In the genomic region with DNA sequence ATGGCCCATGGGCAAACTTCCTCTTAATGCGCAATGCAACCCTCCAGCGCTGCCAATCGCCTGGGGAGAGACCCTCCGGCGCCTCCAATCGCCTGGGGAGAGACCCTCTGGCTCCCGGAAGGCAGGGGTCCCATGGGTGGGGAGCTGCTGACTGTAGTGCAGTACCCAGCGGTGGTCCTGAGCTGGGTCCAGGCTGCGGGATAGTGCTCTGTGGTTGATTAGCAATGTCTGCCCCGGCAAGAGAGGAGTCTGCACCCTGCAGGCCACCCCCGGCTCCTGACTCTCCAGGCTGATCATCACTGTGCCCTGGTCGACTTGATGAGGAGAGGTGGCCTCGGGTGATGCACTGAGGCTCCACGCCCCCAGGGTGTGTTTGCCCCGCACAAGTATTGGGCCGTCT, we compare ENCODE assay signal across 33 cellular contexts. TPM values are rescaled to one million over a fixed set of nuclear protein-coding genes. Genes with fewer than 3 reads are reported as not detected.
DNase-seq lines count a peak whose midpoint lies in the region; ATAC-seq, FAIRE-seq and TF ChIP-seq lines count a peak whose summit lies in the region.
"Had no signal": no experiment of that assay in that cellular context is flagged by ENCODE, and none has a peak within 500 bp of the region (broad histone marks: within the 10 kb centered on the region; RNA-seq: fewer than 3 reads in every experiment).

No MANE protein-coding gene starts in this region.

- peaks cover 9% of the 10 kb centered on the region for H3K4me1 ChIP-seq in IMR-90 (ENCODE audit: control insufficient read depth, insufficient read depth, low read length)
- no peaks in the 10 kb centered on the region for H3K4me1 ChIP-seq in kidney (ENCODE audit: control insufficient read depth in 1 of 2, insufficient read depth in 1 of 2, low read depth in 1 of 2, low read length in 2 of 2)
- H3K4me1 ChIP-seq: foreskin keratinocyte, tibial nerve had no signal

- POLR2A ChIA-PET in IMR-90 (lab: Charles Lee; ENCODE audit: unreplicated experiment) = no interaction called here
- POLR2A ChIA-PET in activated CD4-positive, alpha-beta memory T cell treated with anti-CD3 and anti-CD28 coated beads for 36 hours (lab: Charles Lee) = no interaction called here

- intact Hi-C loops in IMR-90 (cut with micrococcal nuclease) (no loop called here), kidney (cut with DNase I) (no loop called here)
- intact Hi-C loops in activated CD4-positive, alpha-beta memory T cell treated with anti-CD3 and anti-CD28 coated beads for 36 hours (cut with micrococcal nuclease) = no loop called here

- no peak overlapping the region for H3K4me3 Mint-ChIP-seq in activated CD4-positive, alpha-beta memory T cell treated with anti-CD3 and anti-CD28 coated beads for 36 hours
- H3K4me3 Mint-ChIP-seq: activated CD4-positive, alpha-beta T cell treated with anti-CD3 and anti-CD28 coated beads, Interleukin-2, amount 10 ng/mL, durations not matched to agents 7 days and 5 days; activated CD8-positive, alpha-beta memory T cell treated with anti-CD3 and anti-CD28 coated beads, Interleukin-2, amount 10 ng/mL, durations not matched to agents 7 days and 5 days; naive thymus-derived CD8-positive, alpha-beta T cell; T-helper 17 cell had no signal

- peak overlapping the region; percentile 73 for H2AK9ac ChIP-seq in IMR-90 (replicated peaks; ENCODE audit: low read depth, low read length, poor library complexity)

- TF ChIP-seq POLR2A in IMR-90 (IDR thresholded peaks at IDR 0.05; ENCODE audit: low read depth, low read length) = no peak

- peaks cover 4 to 18% of the 10 kb centered on the region in 2 experiments; a peak in 3 of 4 replicates for H3K79me1 ChIP-seq in IMR-90 (ENCODE audit: low read depth in 1 of 2, low read length in 2 of 2)

- H3K9me3 ChIP-seq in IMR-90 (ENCODE audit: control insufficient read depth, insufficient read depth, low read length) = peaks cover 5% of the 10 kb centered on the region
- peaks cover 0 to 2% of the 10 kb centered on the region in 2 donors for H3K9me3 ChIP-seq in kidney (ENCODE audit: control insufficient read depth in 1 of 2, low read length in 2 of 2)
- H3K9me3 ChIP-seq: BLaER1, SK-N-SH had no signal

- peak overlapping the region in 1 of 2 experiments; percentile 22; a peak in 1 of 4 replicates for H4K8ac ChIP-seq in IMR-90 (ENCODE audit: low read depth in 2 of 2, low read length in 2 of 2)

- H3K36me3 ChIP-seq in IMR-90 (ENCODE audit: control insufficient read depth, insufficient read depth, low read length) = no peaks in the 10 kb centered on the region
- H3K36me3 ChIP-seq in kidney (ENCODE audit: control insufficient read depth in 1 of 2, insufficient read depth in 2 of 2, low read length in 2 of 2) = no peaks in the 10 kb centered on the region
- H3K36me3 ChIP-seq: BLaER1, tibial nerve had no signal

- peak overlapping the region; percentile 52; the same call in 1 of the 3 replicates for H2BK15ac ChIP-seq in IMR-90 (ENCODE audit: low read depth, low read length)

- WGBS in IMR-90 (ENCODE audit: extremely low coverage in 2 of 2, insufficient read length in 1 of 2), 2 experiments = 83% methylated on average over 8 of the region's 16 CpGs; no CpG with 5 or more reads in 1 of the 2 experiments

- H3K4me1 Mint-ChIP-seq in activated CD4-positive, alpha-beta memory T cell treated with anti-CD3 and anti-CD28 coated beads for 36 hours (ENCODE audit: low read depth) = peaks cover 6% of the 10 kb centered on the region

- H3K27ac Mint-ChIP-seq in activated CD4-positive, alpha-beta memory T cell treated with anti-CD3 and anti-CD28 coated beads for 36 hours = no peak overlapping the region
- H3K27ac Mint-ChIP-seq: activated CD4-positive, alpha-beta T cell treated with anti-CD3 and anti-CD28 coated beads, Interleukin-2, amount 10 ng/mL, durations not matched to agents 7 days and 5 days; activated CD8-positive, alpha-beta memory T cell treated with anti-CD3 and anti-CD28 coated beads, Interleukin-2, amount 10 ng/mL, durations not matched to agents 7 days and 5 days; naive thymus-derived CD8-positive, alpha-beta T cell; T-helper 17 cell had no signal

- peak overlapping the region; percentile 68 for H2AK5ac ChIP-seq in IMR-90 (ENCODE audit: low read depth, low read length)

- peaks cover 8% of the 10 kb centered on the region for H3K9me3 Mint-ChIP-seq in activated CD4-positive, alpha-beta memory T cell treated with anti-CD3 and anti-CD28 coated beads for 36 hours

- no peak for FAIRE-seq in kidney (lab: Jason Lieb, UNC)
- FAIRE-seq: GM12892, islet of Langerhans, small intestine had no signal

- in situ Hi-C loops in IMR-90 (cut with MboI; ENCODE audit: low sequenced_read_pairs) = no loop called here

- no peaks in the 10 kb centered on the region for H3K27me3 ChIP-seq in IMR-90 (ENCODE audit: control insufficient read depth, insufficient read depth, low read length)
- H3K27me3 ChIP-seq: BLaER1, foreskin keratinocyte, hepatocyte, tibial nerve had no signal

- no peak for TF ChIP-seq RAD21 in IMR-90 (IDR thresholded peaks at IDR 0.05; ENCODE audit: low read length)

- H3K4ac ChIP-seq in IMR-90 (ENCODE audit: low read depth, low read length) = peak overlapping the region; percentile 17; the same call in 1 of the 2 replicates

- peak; percentile 11 for TF ChIP-seq CTCF in AG09309 (IDR thresholded peaks at IDR 0.05; ENCODE audit: control insufficient read depth, insufficient read depth, low read depth, low read length, missing control alignments)
- TF ChIP-seq CTCF in IMR-90 (conservative IDR thresholded peaks at IDR 0.05; ENCODE audit: low read depth, low read length) = no peak
- TF ChIP-seq CTCF in cardiac fibroblast (IDR thresholded peaks at IDR 0.05; ENCODE audit: low read depth, low read length) = peak; percentile 24
- TF ChIP-seq CTCF in kidney (IDR thresholded peaks at IDR 0.05; ENCODE audit: borderline replicate concordance, extremely low read depth, insufficient read depth) = no peak

- DNase-seq in AG09309 (ENCODE audit: low read depth) (no peak), IMR-90 (no peak), cardiac fibroblast (ENCODE audit: low read depth in 2 of 2) (peak in 1 of 2 donors; percentile 19), kidney (peak; percentile 56)
- no peak for DNase-seq in activated CD4-positive, alpha-beta memory T cell treated with anti-CD3 and anti-CD28 coated beads for 36 hours
- no peak for DNase-seq in activated CD4-positive, alpha-beta T cell treated with anti-CD3 and anti-CD28 coated beads for 48 hours
- DNase-seq: ACHN; activated CD4-positive, alpha-beta T cell treated with anti-CD3 and anti-CD28 coated beads, Interleukin-2, amount 10 ng/mL, durations not matched to agents 7 days and 5 days; activated CD8-positive, alpha-beta memory T cell treated with anti-CD3 and anti-CD28 coated beads, Interleukin-2, amount 10 ng/mL, durations not matched to agents 7 days and 5 days; activated naive CD4-positive, alpha-beta T cell; activated T-cell treated with anti-CD3 and anti-CD28 coated beads, Interleukin-2, amount 50 U/mL, for 48 hours; DMS153; effector memory CD4-positive, alpha-beta T cell; foreskin keratinocyte; MM.1S; NCI-H1417 treated with DMSO at 0.1 percent for 48 hours; NCI-H2081 treated with DMSO at 0.1 percent for 48 hours; NCI-H82; SK-N-SH; small intestine; stimulated activated CD4-positive, alpha-beta T cell treated with anti-CD3 and anti-CD28 coated beads, Interleukin-2, amount 100 ng/mL, for 24 hours; T-helper 17 cell had no signal

- no TSS peak for BruUV-seq in IMR-90 (replicated peaks; lab: Mats Ljungman, UMichigan)

- dilution Hi-C loops in IMR-90 (cut with HindIII; ENCODE audit: low sequenced_read_pairs, unreplicated experiment) = no loop called here

- H3K27me3 Mint-ChIP-seq in activated CD4-positive, alpha-beta memory T cell treated with anti-CD3 and anti-CD28 coated beads for 36 hours = peaks cover 6% of the 10 kb centered on the region
- H3K27me3 Mint-ChIP-seq: activated CD4-positive, alpha-beta T cell treated with anti-CD3 and anti-CD28 coated beads, Interleukin-2, amount 10 ng/mL, durations not matched to agents 7 days and 5 days; activated CD8-positive, alpha-beta memory T cell treated with anti-CD3 and anti-CD28 coated beads, Interleukin-2, amount 10 ng/mL, durations not matched to agents 7 days and 5 days had no signal

- H3K4me3 ChIP-seq in AG09309 (ENCODE audit: control insufficient read depth, low read depth, low read length) (no peak overlapping the region), IMR-90 (ENCODE audit: insufficient read depth, low read depth, low read length) (no peak overlapping the region), cardiac fibroblast (replicated peaks in 1 of 2; ENCODE audit: low read depth in 2 of 2, low read length in 2 of 2) (no peak overlapping the region), kidney (ENCODE audit: low read length in 2 of 2) (no peak overlapping the region)
- H3K4me3 ChIP-seq: BLaER1, coronary artery, hepatocyte, tibial nerve had no signal

- H4K5ac ChIP-seq in IMR-90 (ENCODE audit: low read depth, low read length) = no peak overlapping the region

- no peak overlapping the region for H2AFZ ChIP-seq in IMR-90 (replicated peaks; ENCODE audit: low read length, poor library complexity)
- H2AFZ ChIP-seq: hepatocyte had no signal

- peaks cover 29% of the 10 kb centered on the region for H3K9me1 ChIP-seq in IMR-90 (ENCODE audit: insufficient read depth, low read length)

- no peak overlapping the region for H2BK5ac ChIP-seq in IMR-90 (ENCODE audit: low read depth, low read length, poor library complexity, severe bottlenecking)

- peak overlapping the region; percentile 58; the same call in 1 of the 2 replicates for H2BK20ac ChIP-seq in IMR-90 (ENCODE audit: low read depth, low read length)

- H4K20me1 ChIP-seq in IMR-90 (ENCODE audit: insufficient read depth, low read length) = no peaks in the 10 kb centered on the region; the same call in 1 of the 2 replicates
- H4K20me1 ChIP-seq: BLaER1 had no signal

- no peak for ATAC-seq in IMR-90 (ENCODE audit: low read depth)
- no peak for ATAC-seq in HG03108 (IDR thresholded peaks at IDR 0.05; ENCODE audit: unreplicated experiment)
- no peak for ATAC-seq in HG02798 (IDR thresholded peaks at IDR 0.05; ENCODE audit: poor library complexity, unreplicated experiment)
- ATAC-seq: activated CD8-positive, alpha-beta memory T cell treated with anti-CD3 and anti-CD28 coated beads, Interleukin-2, amount 10 ng/mL, durations not matched to agents 7 days and 5 days; foreskin keratinocyte; naive thymus-derived CD8-positive, alpha-beta T cell; T-helper 17 cell had no signal

- no peak overlapping the region for H3K18ac ChIP-seq in IMR-90 (ENCODE audit: low read depth, low read length)

- H3K4me2 ChIP-seq in IMR-90 (ENCODE audit: low read depth, low read length) = no peak overlapping the region
- H3K4me2 ChIP-seq: BLaER1, hepatocyte, KMS-11, SK-N-SH had no signal

- H3K56ac ChIP-seq in IMR-90 (ENCODE audit: extremely low read depth, insufficient read depth, low read length) = no peak overlapping the region

- no peak overlapping the region for H3K23ac ChIP-seq in IMR-90 (ENCODE audit: low read depth, low read length)

- no peak overlapping the region for H3K9ac ChIP-seq in IMR-90 (ENCODE audit: low read depth, low read length)
- H3K9ac ChIP-seq in kidney (ENCODE audit: low read length in 2 of 2) = no peak overlapping the region
- H3K9ac ChIP-seq: BLaER1, KMS-11, SK-N-SH had no signal

- H3K36me3 Mint-ChIP-seq in activated CD4-positive, alpha-beta memory T cell treated with anti-CD3 and anti-CD28 coated beads for 36 hours = no peaks in the 10 kb centered on the region
- H3K36me3 Mint-ChIP-seq: activated CD8-positive, alpha-beta memory T cell treated with anti-CD3 and anti-CD28 coated beads, Interleukin-2, amount 10 ng/mL, durations not matched to agents 7 days and 5 days; naive thymus-derived CD8-positive, alpha-beta T cell had no signal

- no peak overlapping the region for H3K14ac ChIP-seq in IMR-90 (replicated peaks; ENCODE audit: low read depth, low read length)

- CTCF ChIA-PET in IMR-90 (lab: Yijun Ruan, JAX) = no interaction called here
- CTCF ChIA-PET in activated CD4-positive, alpha-beta memory T cell treated with anti-CD3 and anti-CD28 coated beads for 36 hours (lab: Charles Lee) = no interaction called here

- H2BK120ac ChIP-seq in IMR-90 (ENCODE audit: low read depth, low read length) = peak overlapping the region; percentile 54; the same call in 1 of the 2 replicates

- H4K91ac ChIP-seq in IMR-90 (ENCODE audit: insufficient read depth, low read depth, low read length) = no peak overlapping the region; the same call in 1 of the 2 replicates

- H3K27ac ChIP-seq in IMR-90 (ENCODE audit: insufficient read depth, low read length) (no peak overlapping the region), kidney (ENCODE audit: low read depth in 2 of 2, low read length in 2 of 2) (no peak overlapping the region)
- H3K27ac ChIP-seq: BLaER1, coronary artery, foreskin keratinocyte, hepatocyte, KMS-11, RWPE1, tibial nerve had no signal

RNA-seq across cellular contexts. Expression of gene ZNF469, which starts 44.6 kb away (rescaled TPM):
- total RNA-seq in IMR-90 (2012; rRNA removed) (1.1 and 1.4 TPM in 2 replicates), kidney (1.6 TPM)
- polyA plus RNA-seq in IMR-90 (2012; rRNA removed) (13.3 and 16.4 TPM in 2 replicates), kidney (ENCODE audit: insufficient read depth, low read depth, low replicate concordance) (0.09 TPM)
- 5.1 and 8.8 TPM in 2 replicates for polyA plus RNA-seq in IMR-90 (2012; cell fraction: cytosol; rRNA removed)
- polyA plus RNA-seq in IMR-90 (2012; cell fraction: nucleus; rRNA removed; ENCODE audit: low replicate concordance) = 32.3 and 70.4 TPM in 2 replicates
- under 1 TPM; 0.24 to 0.31 TPM for total RNA-seq in activated CD4-positive, alpha-beta memory T cell treated with anti-CD3 and anti-CD28 coated beads for 36 hours

Comparison
In these comparisons a context has a peak if more than half of its experiments do, and no peak if none do; other contexts are left out.
1. CTCF ChIP-seq: peak in AG09309 (single experiment) and cardiac fibroblast (single experiment); none in IMR-90 (single experiment) and kidney (single experiment).